In the genomic region with DNA sequence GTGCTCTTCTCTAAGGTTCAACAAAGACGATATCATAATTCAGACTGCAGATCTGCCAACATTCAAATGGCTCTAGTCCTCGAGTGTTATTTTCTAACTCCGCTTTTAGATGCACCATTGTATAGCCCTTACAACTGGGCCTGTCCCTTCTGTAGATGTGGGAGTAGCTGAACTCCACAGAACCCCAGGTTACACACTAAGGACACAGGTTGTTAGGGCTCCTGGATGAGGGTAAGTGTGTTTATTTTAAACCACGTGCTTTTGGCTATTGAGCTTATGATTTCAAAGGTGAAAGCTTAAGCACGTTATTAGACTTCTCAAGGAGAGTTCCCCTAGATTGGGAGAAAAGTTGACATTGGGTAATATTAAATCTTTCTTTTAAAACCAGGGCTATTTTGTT, we compare ENCODE assay signal across 38 cellular contexts.
"Had no signal": no experiment of that assay in that cellular context is flagged by ENCODE, and none has a peak within 500 bp of the region (broad histone marks: within the 10 kb centered on the region; RNA-seq: fewer than 3 reads in every experiment).

No MANE protein-coding gene starts in this region.

- FAIRE-seq: astrocyte had no signal

- H3K4me3 ChIP-seq: adrenal gland, body of pancreas, breast epithelium had no signal

- H3K4me1 ChIP-seq: adrenal gland, body of pancreas had no signal

- H3K27ac ChIP-seq: adrenal gland, body of pancreas, brain microvascular endothelial cell, breast epithelium, VCaP had no signal

- H3K9me3 ChIP-seq: adrenal gland, body of pancreas, breast epithelium had no signal

- H3K9me3 Mint-ChIP-seq: activated B cell treated with CpG ODN at 0.5 μM for 24 hours; activated CD4-positive, alpha-beta memory T cell treated with anti-CD3 and anti-CD28 coated beads for 36 hours; activated CD4-positive, alpha-beta T cell treated with anti-CD3 and anti-CD28 coated beads, Interleukin-2, amount 10 ng/mL, durations not matched to agents 7 days and 5 days; activated CD8-positive, alpha-beta T cell treated with anti-CD3 and anti-CD28 coated beads for 36 hours; activated naive CD4-positive, alpha-beta T cell treated with anti-CD3 and anti-CD28 coated beads for 36 hours; activated naive CD4-positive, alpha-beta T cell treated with anti-CD3 and anti-CD28 coated beads, Interleukin-2, amount 50 U/mL, for 72 hours; activated T-cell treated with anti-CD3 and anti-CD28 coated beads, Interleukin-2, amount 50 U/mL, for 72 hours; activated T-helper 1 cell treated with anti-CD3 and anti-CD28 coated beads, Interleukin-12 subunit alpha, Interleukin-12 subunit beta, Interleukin-2, Interleukin-4 antibody, amounts not matched to agents 30 ng/mL and 10 ng/mL and 1 ng/mL, durations not matched to agents 14 hours and 24 hours and 36 hours; activated T-helper 17 cell treated with anti-CD3 and anti-CD28 coated beads, Interleukin-2, amount 50 U/mL, for 72 hours; central memory CD8-positive, alpha-beta T cell had no signal

- H3K27me3 ChIP-seq: adrenal gland, body of pancreas, brain microvascular endothelial cell, breast epithelium had no signal

- ATAC-seq: activated CD8-positive, alpha-beta T cell treated with anti-CD3 and anti-CD28 coated beads for 36 hours; activated naive CD4-positive, alpha-beta T cell treated with anti-CD3 and anti-CD28 coated beads, Interleukin-2, amount 50 U/mL, for 72 hours; activated T-cell treated with anti-CD3 and anti-CD28 coated beads, Interleukin-2, amount 50 U/mL, for 4 hours; activated T-cell treated with anti-CD3 and anti-CD28 coated beads, Interleukin-2, amount 50 U/mL, for 72 hours; activated T-helper 17 cell treated with anti-CD3 and anti-CD28 coated beads, Interleukin-2, amount 50 U/mL, for 72 hours; body of pancreas had no signal

- H3K27ac Mint-ChIP-seq: activated B cell treated with CpG ODN at 0.5 μM for 24 hours; activated CD4-positive, alpha-beta memory T cell treated with anti-CD3 and anti-CD28 coated beads for 36 hours; activated CD4-positive, alpha-beta T cell treated with anti-CD3 and anti-CD28 coated beads, Interleukin-2, amount 10 ng/mL, durations not matched to agents 7 days and 5 days; activated CD8-positive, alpha-beta T cell treated with anti-CD3 and anti-CD28 coated beads for 36 hours; activated naive CD4-positive, alpha-beta T cell treated with anti-CD3 and anti-CD28 coated beads for 36 hours; activated naive CD4-positive, alpha-beta T cell treated with anti-CD3 and anti-CD28 coated beads, Interleukin-2, amount 50 U/mL, for 72 hours; activated naive CD8-positive, alpha-beta T cell treated with anti-CD3 and anti-CD28 coated beads for 36 hours; activated T-cell treated with anti-CD3 and anti-CD28 coated beads, Interleukin-2, amount 50 U/mL, for 72 hours; activated T-helper 1 cell treated with anti-CD3 and anti-CD28 coated beads, Interleukin-12 subunit alpha, Interleukin-12 subunit beta, Interleukin-2, Interleukin-4 antibody, amounts not matched to agents 30 ng/mL and 10 ng/mL and 1 ng/mL, durations not matched to agents 14 hours and 24 hours and 36 hours; activated T-helper 17 cell treated with anti-CD3 and anti-CD28 coated beads, Interleukin-2, amount 50 U/mL, for 72 hours; T-helper 1 cell treated with Interleukin-12 subunit alpha and Interleukin-12 subunit beta and Interleukin-4 antibody, amounts not matched to agents 30 μg/mL and 1 μg/mL, for 36 hours; T-helper 2 cell treated with Interferon-gamma antibody and Interleukin-4, amounts not matched to agents 5 μg/mL and 100 μg/mL, for 36 hours had no signal

- H3K4me3 Mint-ChIP-seq: activated B cell treated with CpG ODN at 0.5 μM for 24 hours; activated CD4-positive, alpha-beta memory T cell treated with anti-CD3 and anti-CD28 coated beads for 36 hours; activated CD4-positive, alpha-beta T cell treated with anti-CD3 and anti-CD28 coated beads, Interleukin-2, amount 10 ng/mL, durations not matched to agents 7 days and 5 days; activated CD8-positive, alpha-beta T cell treated with anti-CD3 and anti-CD28 coated beads for 36 hours; activated naive CD4-positive, alpha-beta T cell treated with anti-CD3 and anti-CD28 coated beads for 36 hours; activated naive CD8-positive, alpha-beta T cell treated with anti-CD3 and anti-CD28 coated beads for 36 hours; activated T-cell treated with anti-CD3 and anti-CD28 coated beads, Interleukin-2, amount 50 U/mL, for 4 hours; activated T-cell treated with anti-CD3 and anti-CD28 coated beads, Interleukin-2, amount 50 U/mL, for 72 hours; activated T-helper 1 cell treated with anti-CD3 and anti-CD28 coated beads, Interleukin-12 subunit alpha, Interleukin-12 subunit beta, Interleukin-2, Interleukin-4 antibody, amounts not matched to agents 30 ng/mL and 10 ng/mL and 1 ng/mL, durations not matched to agents 14 hours and 24 hours and 36 hours; activated T-helper 17 cell treated with anti-CD3 and anti-CD28 coated beads, Interleukin-2, amount 50 U/mL, for 72 hours; central memory CD8-positive, alpha-beta T cell; T-helper 1 cell treated with Interleukin-12 subunit alpha and Interleukin-12 subunit beta and Interleukin-4 antibody, amounts not matched to agents 30 μg/mL and 1 μg/mL, for 36 hours; T-helper 2 cell treated with Interferon-gamma antibody and Interleukin-4, amounts not matched to agents 5 μg/mL and 100 μg/mL, for 36 hours had no signal

- H3K27me3 Mint-ChIP-seq: activated B cell treated with CpG ODN at 0.5 μM for 24 hours; activated CD4-positive, alpha-beta memory T cell treated with anti-CD3 and anti-CD28 coated beads for 36 hours; activated CD4-positive, alpha-beta T cell treated with anti-CD3 and anti-CD28 coated beads, Interleukin-2, amount 10 ng/mL, durations not matched to agents 7 days and 5 days; activated CD8-positive, alpha-beta T cell treated with anti-CD3 and anti-CD28 coated beads for 36 hours; activated naive CD8-positive, alpha-beta T cell treated with anti-CD3 and anti-CD28 coated beads for 36 hours; activated T-helper 17 cell treated with anti-CD3 and anti-CD28 coated beads, Interleukin-2, amount 50 U/mL, for 72 hours; central memory CD8-positive, alpha-beta T cell had no signal

- H3K4me1 Mint-ChIP-seq: activated B cell treated with CpG ODN at 0.5 μM for 24 hours; activated CD4-positive, alpha-beta T cell treated with anti-CD3 and anti-CD28 coated beads, Interleukin-2, amount 10 ng/mL, durations not matched to agents 7 days and 5 days; activated T-helper 17 cell treated with anti-CD3 and anti-CD28 coated beads, Interleukin-2, amount 50 U/mL, for 72 hours; central memory CD8-positive, alpha-beta T cell had no signal

- H3K36me3 ChIP-seq: breast epithelium had no signal

- DNase-seq: activated B cell treated with CpG ODN at 0.5 μM for 24 hours; activated CD4-positive, alpha-beta memory T cell treated with anti-CD3 and anti-CD28 coated beads for 36 hours; activated CD4-positive, alpha-beta T cell treated with anti-CD3 and anti-CD28 coated beads for 4 hours; activated CD4-positive, alpha-beta T cell treated with anti-CD3 and anti-CD28 coated beads, Interleukin-2, amount 10 ng/mL, durations not matched to agents 7 days and 5 days; activated CD4-positive, alpha-beta T cell treated with anti-CD3 and anti-CD28 coated beads, Interleukin-2, amount 50 U/mL, for 4 hours; activated CD4-positive, CD25-positive, alpha-beta regulatory T cell treated with anti-CD3 and anti-CD28 coated beads, Interleukin-2, amount 50 U/mL, for 72 hours; activated CD8-positive, alpha-beta memory T cell treated with anti-CD3 and anti-CD28 coated beads, Interleukin-2, amount 50 U/mL, for 4 hours; activated CD8-positive, alpha-beta T cell treated with anti-CD3 and anti-CD28 coated beads for 36 hours; activated effector memory CD4-positive, alpha-beta T cell treated with anti-CD3 and anti-CD28 coated beads, Interleukin-2, amount 50 U/mL, for 16 hours; activated gamma-delta T cell treated with Interleukin-2 at 50 U/mL for 16 hours; activated naive CD4-positive, alpha-beta T cell; activated naive CD4-positive, alpha-beta T cell treated with anti-CD3 and anti-CD28 coated beads for 36 hours; activated naive CD4-positive, alpha-beta T cell treated with anti-CD3 and anti-CD28 coated beads, Interleukin-2, amount 50 U/mL, for 16 hours; activated naive CD8-positive, alpha-beta T cell treated with anti-CD3 and anti-CD28 coated beads for 36 hours; activated T-cell treated with anti-CD3 and anti-CD28 coated beads for 4 hours; activated T-cell treated with anti-CD3 and anti-CD28 coated beads, Interleukin-2, amount 50 U/mL, for 1 hour; activated T-cell treated with anti-CD3 and anti-CD28 coated beads, Interleukin-2, amount 50 U/mL, for 4 hours; activated T-cell treated with anti-CD3 and anti-CD28 coated beads, Interleukin-2, amount 50 U/mL, for 72 hours; adrenal gland; amniotic stem cell; aorta; body of pancreas; brain microvascular endothelial cell; caudate nucleus; cerebellar nuclear complex; SW 1271; T-helper 1 cell; T-helper 2 cell; T-helper 9 cell had no signal
